Comparison of ENCODE assay signal across 8 cellular contexts in the genomic region with DNA sequence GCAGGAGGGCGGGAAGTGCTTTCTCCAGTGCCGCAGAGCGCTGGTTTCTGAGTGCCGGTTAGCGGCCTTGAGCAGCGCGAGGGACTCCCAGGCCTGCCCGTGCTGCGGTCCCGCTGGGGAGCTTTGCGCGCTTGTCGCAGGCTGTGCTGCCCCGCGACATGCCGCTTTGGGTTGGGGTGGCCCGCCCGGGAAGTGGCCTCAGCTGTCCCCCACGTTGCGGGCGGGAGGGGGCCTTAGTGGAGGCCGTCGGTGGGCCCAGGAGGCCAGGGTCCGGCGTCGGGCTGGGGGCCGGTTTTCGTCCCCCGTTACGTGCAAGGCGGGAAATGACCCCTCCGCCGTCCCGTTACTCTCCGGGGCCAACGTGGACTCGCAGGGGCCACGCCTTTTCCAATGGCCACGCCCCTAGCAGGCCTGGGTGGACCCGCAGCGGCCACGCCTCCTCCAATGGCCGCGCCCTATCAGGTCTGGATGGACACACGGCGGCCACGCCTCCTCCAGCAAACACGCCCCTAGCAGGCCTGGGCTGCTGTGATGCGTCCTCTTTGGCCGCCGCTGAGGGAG. TPM values are rescaled to one million over a fixed set of nuclear protein-coding genes. Genes with fewer than 3 reads are reported as not detected.
DNase-seq lines count a peak whose midpoint lies in the region; ATAC-seq, FAIRE-seq and TF ChIP-seq lines count a peak whose summit lies in the region.

No MANE protein-coding gene starts in this region.

- H3K79me1 ChIP-seq in H1 (ENCODE audit: low read depth, low read length) (peaks cover 9% of the 10 kb centered on the region), mesenchymal stem cell (replicated peaks; ENCODE audit: low read length, poor library complexity, severe bottlenecking) (peaks cover 6% of the 10 kb centered on the region)

- peak overlapping the region; percentile 23 for H4K5ac ChIP-seq in H1 (ENCODE audit: insufficient read length, low read depth, low read length)

- H3K27me3 Mint-ChIP-seq in CD14-positive monocyte (ENCODE audit: low read depth in 3 of 3) = peaks cover 0 to 4% (median 1%) of the 10 kb centered on the region in 3 donors

- no peak overlapping the region for H2BK20ac ChIP-seq in H1 (ENCODE audit: low read length)

- H3K4me1 Mint-ChIP-seq in CD14-positive monocyte = peaks cover 35% of the 10 kb centered on the region

- TF ChIP-seq RAD21 in H1 (IDR thresholded peaks at IDR 0.05 in 1 of 2, conservative IDR thresholded peaks at IDR 0.05 in 1 of 2; ENCODE audit: low read depth in 2 of 2, low read length in 2 of 2) = no peak

- H3K23me2 ChIP-seq in H1 (ENCODE audit: low read depth, low read length) = peaks cover 8% of the 10 kb centered on the region

- CTCF ChIA-PET in H1 (lab: Charles Lee; ENCODE audit: partially characterized antibody) = no interaction called here

- ATAC-seq in GM19351 (IDR thresholded peaks at IDR 0.05; ENCODE audit: unreplicated experiment) = peak; percentile 63
- ATAC-seq in HG03520 (IDR thresholded peaks at IDR 0.05; ENCODE audit: unreplicated experiment) = peak; percentile 48

- H3K18ac ChIP-seq in H1 (ENCODE audit: extremely low read depth, low read length) (peak overlapping the region; percentile 97), mesenchymal stem cell (ENCODE audit: low read depth in 1 of 2, low read length in 2 of 2) (peak overlapping the region; percentile 82 to 100)

- no peaks in the 10 kb centered on the region for H3K27me3 ChIP-seq in H1 (replicated peaks in 1 of 4; ENCODE audit: control insufficient read depth in 3 of 4, extremely low read depth in 1 of 4, insufficient read depth in 3 of 4, low read length in 3 of 4)
- H3K27me3 ChIP-seq in mesenchymal stem cell (ENCODE audit: control insufficient read depth in 1 of 2, insufficient read depth in 1 of 2, low read length in 2 of 2) = no peaks in the 10 kb centered on the region

- peaks cover 7 to 13% (median 11%) of the 10 kb centered on the region in 7 donors for H3K9me3 Mint-ChIP-seq in CD14-positive monocyte

- H2BK120ac ChIP-seq in H1 (replicated peaks; ENCODE audit: low read depth, low read length) = no peak overlapping the region
- H2BK120ac ChIP-seq in mesenchymal stem cell (ENCODE audit: low read depth, low read length) = peak overlapping the region; percentile 54

- H3K14ac ChIP-seq in H1 (ENCODE audit: insufficient read length) = no peak overlapping the region
- peak overlapping the region; percentile 36 to 100 for H3K14ac ChIP-seq in mesenchymal stem cell (ENCODE audit: low read length in 2 of 2)

- TF ChIP-seq CTCF in CD14-positive monocyte (IDR thresholded peaks at IDR 0.05) (no peak), H1 (IDR thresholded peaks at IDR 0.05; ENCODE audit: control extremely low read depth in 1 of 3, insufficient read depth in 1 of 3, low read depth in 1 of 3, low read length in 3 of 3) (no peak)

- TF ChIP-seq EP300 in H1 (IDR thresholded peaks at IDR 0.05; ENCODE audit: borderline replicate concordance in 1 of 2, low read depth in 2 of 2, low read length in 2 of 2) = no peak

- H2AFZ ChIP-seq in H1 (ENCODE audit: low read length) = no peak overlapping the region; the same call in 1 of the 2 replicates
- H2AFZ ChIP-seq in mesenchymal stem cell (ENCODE audit: low read depth, low read length) = peak overlapping the region; percentile 100

- H3K36me3 Mint-ChIP-seq in CD14-positive monocyte = peaks cover 16 to 21% of the 10 kb centered on the region in 2 donors

- H3K9me3 ChIP-seq in H1 (ENCODE audit: insufficient read depth in 2 of 2, low read depth in 1 of 2, low read length in 1 of 2) = no peaks in the 10 kb centered on the region
- no peaks in the 10 kb centered on the region for H3K9me3 ChIP-seq in mesenchymal stem cell (ENCODE audit: control insufficient read depth, low read length)

- peaks cover 0 to 12% (median 3%) of the 10 kb centered on the region in 4 experiments; a peak in 1 of 7 replicates for H3K4me1 ChIP-seq in H1 (replicated peaks in 1 of 4; ENCODE audit: control insufficient read depth in 3 of 4, insufficient read depth in 4 of 4, low read length in 3 of 4)
- peaks cover 14% of the 10 kb centered on the region for H3K4me1 ChIP-seq in mesenchymal stem cell (ENCODE audit: control insufficient read depth, insufficient read depth, low read depth, low read length)

- H3K9ac ChIP-seq in H1 (replicated peaks in 1 of 4; ENCODE audit: extremely low read depth in 1 of 4, low read depth in 3 of 4, low read length in 3 of 4) (peak overlapping the region in 3 of 4 experiments; percentile 39 to 93 (median 79); a peak in 6 of 7 replicates), mesenchymal stem cell (ENCODE audit: low read length) (peak overlapping the region; percentile 93)

- H4K20me1 ChIP-seq in H1 (replicated peaks in 1 of 2; ENCODE audit: control insufficient read depth in 1 of 2, insufficient read depth in 2 of 2, low read length in 2 of 2) = peaks cover 4% of the 10 kb centered on the region in 2 experiments

- H3K4me2 ChIP-seq in H1 (ENCODE audit: insufficient read depth in 1 of 2, low read depth in 2 of 2, low read length in 2 of 2) (peak overlapping the region; percentile 79 to 82), mesenchymal stem cell (ENCODE audit: low read length, poor library complexity, severe bottlenecking) (peak overlapping the region; percentile 78)

- H3K56ac ChIP-seq in H1 (replicated peaks; ENCODE audit: insufficient read length, low read depth, low read length) = peak overlapping the region; percentile 37

- H2BK15ac ChIP-seq in H1 (ENCODE audit: low read length) = 0 out of 2 replicates have a peak overlapping the region, but pooled peaks have one; percentile 53
- peak overlapping the region; percentile 87 for H2BK15ac ChIP-seq in mesenchymal stem cell (ENCODE audit: low read depth, poor library complexity, severe bottlenecking)

- H2BK12ac ChIP-seq in H1 (ENCODE audit: low read depth, low read length) (no peak overlapping the region), mesenchymal stem cell (ENCODE audit: low read length in 2 of 2) (peak overlapping the region in 1 of 2 experiments; percentile 88)

- FAIRE-seq in H1 (lab: Jason Lieb, UNC) = peak; percentile 63

- H4K91ac ChIP-seq in H1 (replicated peaks; ENCODE audit: insufficient read length, low read length) (peak overlapping the region; percentile 12), mesenchymal stem cell (ENCODE audit: low read length) (peak overlapping the region; percentile 79)

- H3K23ac ChIP-seq in H1 (ENCODE audit: insufficient read length) = no peak overlapping the region
- H3K23ac ChIP-seq in mesenchymal stem cell (ENCODE audit: low read length in 2 of 2) = peak overlapping the region in 1 of 2 experiments; percentile 34

- H2BK5ac ChIP-seq in H1 (ENCODE audit: low read depth, low read length) (peak overlapping the region; percentile 98), mesenchymal stem cell (ENCODE audit: low read depth, low read length, poor library complexity, severe bottlenecking) (peak overlapping the region; percentile 22)

- intact Hi-C loops in CD14-positive monocyte (cut with micrococcal nuclease) = loop anchor here (1.0 to 10.0 kb wide), 5 partner anchors 44 to 277 kb away; partner anchors contain the start of genes SMIM1 (in 2 of the 2), CEP104 (in 1 of the 2), DFFB (in 1 of the 2) and TPRG1L (in 1 of the 2)

- H3K79me2 ChIP-seq in H1 (ENCODE audit: control insufficient read depth in 1 of 2, insufficient read depth in 2 of 2, low read length in 2 of 2) = peaks cover 5 to 34% of the 10 kb centered on the region in 2 experiments

- TF ChIP-seq POLR2A in H1 (IDR thresholded peaks at IDR 0.05; ENCODE audit: control extremely low read depth in 1 of 2, low read depth in 2 of 2, low read length in 2 of 2) = no peak

- no peaks in the 10 kb centered on the region for H3K36me3 ChIP-seq in H1 (ENCODE audit: control insufficient read depth in 2 of 4, insufficient read depth in 4 of 4, low read length in 3 of 4)
- H3K36me3 ChIP-seq in mesenchymal stem cell (ENCODE audit: control insufficient read depth in 1 of 2, insufficient read depth in 2 of 2, low read depth in 1 of 2, low read length in 2 of 2) = peaks cover 0 to 3% of the 10 kb centered on the region in 2 experiments

- H3K27ac ChIP-seq in H1 (ENCODE audit: low read depth, low read length) = peak overlapping the region; percentile 98
- H3K27ac ChIP-seq in mesenchymal stem cell (ENCODE audit: low read length, poor library complexity, severe bottlenecking) = peak overlapping the region; percentile 96

- no peak overlapping the region for H3K4ac ChIP-seq in H1 (replicated peaks; ENCODE audit: insufficient read length, low read depth, low read length)
- peak overlapping the region; percentile 79 to 99 for H3K4ac ChIP-seq in mesenchymal stem cell (ENCODE audit: low read depth in 1 of 2, low read length in 2 of 2)

- WGBS in H1 (ENCODE audit: extremely low coverage in 1 of 2, insufficient coverage in 1 of 2, insufficient read length in 1 of 2, insufficient replicate concordance in 2 of 2, low coverage in 1 of 2, low lambda C conversion rate in 2 of 2, missing lambda C conversion rate in 1 of 2), 2 experiments = 3% methylated on average over 38 of the region's 51 CpGs; no CpG with 5 or more reads in 1 of the 2 experiments
- WGBS in mesenchymal stem cell = under 1% methylated on average over 51 of the region's 51 CpGs

- no peak overlapping the region for H2AK5ac ChIP-seq in H1 (ENCODE audit: low read depth, low read length)
- H2AK5ac ChIP-seq in mesenchymal stem cell (ENCODE audit: low read length, severe bottlenecking) = no peak overlapping the region

- DNase-seq in CD14-positive monocyte (ENCODE audit: low spot score) (peak; percentile 98), NOMO-1 (lab: John Stamatoyannopoulos, UW; ENCODE audit: unreplicated experiment in 2 of 2) (peak; percentile 87 to 89), H1 (ENCODE audit: low read depth in 1 of 2, low spot score in 2 of 2) (peak; percentile 93 to 97), mesenchymal stem cell (peak; percentile 95)
- peak; percentile 21 for DNase-seq in activated CD8-positive, alpha-beta memory T cell treated with anti-CD3 and anti-CD28 coated beads, Interleukin-2, amount 50 U/mL, for 1 hour (ENCODE audit: extremely low read depth)
- peak; percentile 75 for DNase-seq in stimulated activated CD8-positive, alpha-beta memory T cell treated with anti-CD3 and anti-CD28 coated beads, Interleukin-12 subunit alpha, Interleukin-12 subunit beta, amount 100 ng/mL, for 24 hours (ENCODE audit: extremely low read depth)

- peak overlapping the region; percentile 78 to 92 (median 82) for H3K4me3 ChIP-seq in H1 (ENCODE audit: extremely low read depth in 1 of 4, insufficient read depth in 2 of 4, low read depth in 3 of 4, low read length in 4 of 4)
- H3K4me3 ChIP-seq in mesenchymal stem cell (ENCODE audit: insufficient read depth in 1 of 2, low read depth in 1 of 2, low read length in 2 of 2) = peak overlapping the region; percentile 91 to 93

- POLR2A ChIA-PET in H1 (lab: Charles Lee; ENCODE audit: partially characterized antibody) = interaction anchor here (1.0 to 3.3 kb wide), 7 partner anchors 10 to 826 kb away, joined by 3 to 29 read pairs (median 4); partner anchors contain the start of genes CEP104, DFFB and LRRC47

- peak overlapping the region; percentile 98 to 100 (median 100) for H3K27ac Mint-ChIP-seq in CD14-positive monocyte

- peak overlapping the region; percentile 86 to 94 for H3K4me3 Mint-ChIP-seq in CD14-positive monocyte

- peak overlapping the region; percentile 47 for H4K8ac ChIP-seq in H1 (ENCODE audit: extremely low read depth, insufficient read depth, low read length)
- peak overlapping the region; percentile 91 for H4K8ac ChIP-seq in mesenchymal stem cell (ENCODE audit: low read length)

RNA-seq across cellular contexts. Expression of gene C1orf174, which starts 1.0 kb away (rescaled TPM):
- polyA plus RNA-seq in CD14-positive monocyte (10 to 100 TPM; 19.1 to 21.3 TPM), H1 (2011; rRNA removed) (31.1 and 32.4 TPM in 2 replicates)
- 28.4 and 28.5 TPM in 2 replicates for total RNA-seq in H1 (2021; fragmentation: NEBNext Ultra II Directional; extraction: Animal tissue kit (Norgen Biotek cat#: 25700))
- polyA plus RNA-seq in H1 (2011; cell fraction: cytosol; rRNA removed) = 35.9 TPM
- polyA plus RNA-seq in H1 (2011; cell fraction: nucleus; rRNA removed) = 31.2 TPM
- polyA plus RNA-seq in H1 (2012, experiment 1 of 2) = 25.9 to 34.1 TPM (median 27.7 TPM) in 4 replicates
- 7.2 TPM for polyA plus RNA-seq in H1 (2012, experiment 2 of 2)
- 21.3 TPM for polyA plus RNA-seq in H1 (2013, experiment 1 of 2)
- 22.1 TPM for polyA plus RNA-seq in H1 (2013, experiment 2 of 2)
- 21.0 and 24.5 TPM in 2 replicates for polyA minus RNA-seq in H1 (2011; rRNA and poly(A)+ RNA removed)
- 16.9 TPM for polyA minus RNA-seq in H1 (2011; cell fraction: cytosol; rRNA and poly(A)+ RNA removed)
- 11.5 TPM for polyA minus RNA-seq in H1 (2011; cell fraction: nucleus; rRNA and poly(A)+ RNA removed)
- polyA plus RNA-seq in mesenchymal stem cell (2013, experiment 1 of 2) = 23.5 TPM
- 24.0 TPM for polyA plus RNA-seq in mesenchymal stem cell (2013, experiment 2 of 2)

RNA-seq across cellular contexts. Expression of gene DFFB, which starts 43.8 kb away (rescaled TPM):
- polyA plus RNA-seq in CD14-positive monocyte (1 to 10 TPM; 5.9 to 6.6 TPM), H1 (2011; rRNA removed) (6.5 and 8.6 TPM in 2 replicates)
- total RNA-seq in H1 (2021; fragmentation: NEBNext Ultra II Directional; extraction: Animal tissue kit (Norgen Biotek cat#: 25700)) = 9.2 and 11.9 TPM in 2 replicates
- 9.6 TPM for polyA plus RNA-seq in H1 (2011; cell fraction: cytosol; rRNA removed)
- 10.0 TPM for polyA plus RNA-seq in H1 (2011; cell fraction: nucleus; rRNA removed)
- 6.5 to 7.8 TPM (median 6.9 TPM) in 4 replicates for polyA plus RNA-seq in H1 (2012, experiment 1 of 2)
- polyA plus RNA-seq in H1 (2012, experiment 2 of 2) = 6.0 TPM
- polyA plus RNA-seq in H1 (2013, experiment 1 of 2) = 8.7 TPM
- polyA plus RNA-seq in H1 (2013, experiment 2 of 2) = 9.0 TPM
- 3.8 and 4.8 TPM in 2 replicates for polyA minus RNA-seq in H1 (2011; rRNA and poly(A)+ RNA removed)
- polyA minus RNA-seq in H1 (2011; cell fraction: cytosol; rRNA and poly(A)+ RNA removed) = 4.9 TPM
- 2.1 TPM for polyA minus RNA-seq in H1 (2011; cell fraction: nucleus; rRNA and poly(A)+ RNA removed)
- polyA plus RNA-seq in mesenchymal stem cell (2013, experiment 1 of 2) = 5.7 TPM
- 5.4 TPM for polyA plus RNA-seq in mesenchymal stem cell (2013, experiment 2 of 2)

RNA-seq across cellular contexts. Expression of gene CEP104, which starts 44.0 kb away (rescaled TPM):
- 10 to 100 TPM in 1 of 2 donors, 1 to 10 TPM in 1; 8.3 to 13.0 TPM for polyA plus RNA-seq in CD14-positive monocyte
- total RNA-seq in H1 (2021; fragmentation: NEBNext Ultra II Directional; extraction: Animal tissue kit (Norgen Biotek cat#: 25700)) = 38.0 and 43.9 TPM in 2 replicates
- polyA plus RNA-seq in H1 (2011; rRNA removed) = 8.0 and 15.5 TPM in 2 replicates
- polyA plus RNA-seq in H1 (2011; cell fraction: cytosol; rRNA removed) = 10.7 TPM
- 28.7 TPM for polyA plus RNA-seq in H1 (2011; cell fraction: nucleus; rRNA removed)
- polyA plus RNA-seq in H1 (2012, experiment 1 of 2) = 15.8 to 22.7 TPM (median 18.7 TPM) in 4 replicates
- polyA plus RNA-seq in H1 (2012, experiment 2 of 2) = 5.6 TPM
- 11.7 TPM for polyA plus RNA-seq in H1 (2013, experiment 1 of 2)
- polyA plus RNA-seq in H1 (2013, experiment 2 of 2) = 10.7 TPM
- polyA minus RNA-seq in H1 (2011; rRNA and poly(A)+ RNA removed) = 26.5 and 34.4 TPM in 2 replicates
- 18.4 TPM for polyA minus RNA-seq in H1 (2011; cell fraction: cytosol; rRNA and poly(A)+ RNA removed)
- polyA minus RNA-seq in H1 (2011; cell fraction: nucleus; rRNA and poly(A)+ RNA removed) = 11.7 TPM
- 19.9 TPM for polyA plus RNA-seq in mesenchymal stem cell (2013, experiment 1 of 2)
- 20.7 TPM for polyA plus RNA-seq in mesenchymal stem cell (2013, experiment 2 of 2)

Comparison
In these comparisons a context has a peak if more than half of its experiments do, and no peak if none do; other contexts are left out.
1. Peak in every context shown above with its lines: DNase-seq, ATAC-seq, H3K4me3 ChIP-seq and H3K27ac ChIP-seq.
2. DNase-seq: peak in every context shown above with its lines; median percentile 98 in CD14-positive monocyte; 95 in H1; 95 in mesenchymal stem cell; 88 in NOMO-1; 75 in stimulated activated CD8-positive, alpha-beta memory T cell treated with anti-CD3 and anti-CD28 coated beads, Interleukin-12 subunit alpha, Interleukin-12 subunit beta, amount 100 ng/mL, for 24 hours; 21 in activated CD8-positive, alpha-beta memory T cell treated with anti-CD3 and anti-CD28 coated beads, Interleukin-2, amount 50 U/mL, for 1 hour.